Comparison of ENCODE assay signal across 25 cellular contexts in genomic region chr9:92004045-92004392, GRCh38. TPM values are rescaled to one million over a fixed set of nuclear protein-coding genes. Genes with fewer than 3 reads are reported as not detected.
"Had no signal": no experiment of that assay in that cellular context is flagged by ENCODE, and none has a peak within 500 bp of the region (broad histone marks: within the 10 kb centered on the region; RNA-seq: fewer than 3 reads in every experiment).

No MANE protein-coding gene starts in this region.

- H3K27ac ChIP-seq: breast epithelium, SK-N-MC, VCaP had no signal

- H3K4me3 ChIP-seq: breast epithelium, MG63, SK-N-MC had no signal

- H3K4me3 Mint-ChIP-seq: activated CD4-positive, alpha-beta T cell treated with anti-CD3 and anti-CD28 coated beads for 36 hours; activated CD8-positive, alpha-beta T cell treated with anti-CD3 and anti-CD28 coated beads for 36 hours; activated naive CD4-positive, alpha-beta T cell treated with anti-CD3 and anti-CD28 coated beads, Interleukin-2, amount 50 U/mL, for 24 hours; T-cell had no signal

- H3K9me3 ChIP-seq: breast epithelium, MG63 had no signal

- H3K27me3 ChIP-seq: breast epithelium, MG63 had no signal

- H3K4me1 Mint-ChIP-seq: activated CD4-positive, alpha-beta T cell treated with anti-CD3 and anti-CD28 coated beads for 36 hours; activated naive CD4-positive, alpha-beta T cell treated with anti-CD3 and anti-CD28 coated beads, Interleukin-2, amount 50 U/mL, for 24 hours; T-cell had no signal

- H3K4me1 ChIP-seq: breast epithelium had no signal

- ATAC-seq: activated CD4-positive, alpha-beta T cell treated with anti-CD3 and anti-CD28 coated beads for 36 hours; activated CD8-positive, alpha-beta T cell treated with anti-CD3 and anti-CD28 coated beads for 36 hours; Panc1; Right ventricle myocardium inferior; T-cell had no signal

- H3K27ac Mint-ChIP-seq: activated CD4-positive, alpha-beta T cell treated with anti-CD3 and anti-CD28 coated beads for 36 hours; activated CD8-positive, alpha-beta T cell treated with anti-CD3 and anti-CD28 coated beads for 36 hours; activated naive CD4-positive, alpha-beta T cell treated with anti-CD3 and anti-CD28 coated beads, Interleukin-2, amount 50 U/mL, for 24 hours; T-cell had no signal

- DNase-seq: activated CD4-positive, alpha-beta T cell treated with anti-CD3 and anti-CD28 coated beads for 36 hours; activated CD8-positive, alpha-beta memory T cell treated with anti-CD3 and anti-CD28 coated beads, Interleukin-2, amount 50 U/mL, for 4 hours; activated CD8-positive, alpha-beta T cell treated with anti-CD3 and anti-CD28 coated beads for 36 hours; aorta; caudate nucleus; MG63; MV-4-11; NCI-H1105 treated with DMSO at 0.1 percent for 48 hours; NCI-H1436 treated with DMSO at 0.1 percent for 48 hours; NCI-H1930; NCI-H2107; NCI-H510A treated with DMSO at 0.1 percent for 48 hours; NCI-H69; NK-92 treated with Interleukin-12 subunit alpha and Interleukin-12 subunit beta, amount 100 ng/mL, for 24 hours; OCI-M1; RPMI8226; T-cell; T-helper 2 cell; T1000 had no signal

- H3K36me3 ChIP-seq: breast epithelium, MG63 had no signal

- H3K36me3 Mint-ChIP-seq: activated naive CD4-positive, alpha-beta T cell treated with anti-CD3 and anti-CD28 coated beads, Interleukin-2, amount 50 U/mL, for 24 hours; T-cell had no signal

- H3K9me3 Mint-ChIP-seq: activated CD8-positive, alpha-beta T cell treated with anti-CD3 and anti-CD28 coated beads for 36 hours; activated naive CD4-positive, alpha-beta T cell treated with anti-CD3 and anti-CD28 coated beads, Interleukin-2, amount 50 U/mL, for 24 hours; T-cell had no signal

RNA-seq across cellular contexts. Expression of gene ROR2, which starts 54.0 kb away (rescaled TPM):
- total RNA-seq: activated CD4-positive, alpha-beta T cell treated with anti-CD3 and anti-CD28 coated beads for 36 hours; activated CD8-positive, alpha-beta T cell treated with anti-CD3 and anti-CD28 coated beads for 36 hours had no signal
- polyA plus RNA-seq: aorta had no signal
